ENCODE assay signal across 1 cellular context in genomic region chr5:177516601-177517568, GRCh38.
A peak's percentile ranks its signal among the peaks of the same experiment; 100 is the strongest.
TF ChIP-seq lines count a peak whose summit lies in the region.

DDX41 (minus strand) TSS chr5:177516961; CDS start chr5:177516945, 16 bp downstream.

TF ChIP-seq in HepG2, 621 proteins besides CTCF, POLR2A, EP300 and RAD21 (continued from another document and continues in another):
- TF ChIP-seq ZGPAT (CRISPR knock-in tag; IDR thresholded peaks at IDR 0.05), result peak; percentile 98
- TF ChIP-seq MLLT10 (CRISPR knock-in tag; IDR thresholded peaks at IDR 0.05), result no peak
- TF ChIP-seq REST (IDR thresholded peaks at IDR 0.05; ENCODE audit: borderline replicate concordance in 1 of 2, low read depth in 1 of 2, low read length in 2 of 2), result peak in 1 of 2 experiments; percentile 45; a peak in 2 of 4 replicates
- peak; percentile 80 for TF ChIP-seq ZNF691 (CRISPR knock-in tag; IDR thresholded peaks at IDR 0.05; ENCODE audit: borderline replicate concordance, low read depth)
- peak; percentile 89 for TF ChIP-seq PHF21A (CRISPR knock-in tag; IDR thresholded peaks at IDR 0.05)
- no peak for TF ChIP-seq GLMP (CRISPR knock-in tag; IDR thresholded peaks at IDR 0.05; ENCODE audit: borderline replicate concordance)
- TF ChIP-seq SAFB2 (CRISPR knock-in tag; IDR thresholded peaks at IDR 0.05; ENCODE audit: borderline replicate concordance, low read depth), result peak; percentile 38; the same call in 1 of the 2 replicates
- TF ChIP-seq NFRKB (IDR thresholded peaks at IDR 0.05), result no peak
- peak; percentile 26; the same call in 1 of the 2 replicates for TF ChIP-seq ZNF550 (CRISPR knock-in tag; IDR thresholded peaks at IDR 0.05; ENCODE audit: borderline replicate concordance)
- TF ChIP-seq HMG20A (CRISPR knock-in tag; IDR thresholded peaks at IDR 0.05; ENCODE audit: borderline replicate concordance), result no peak
- TF ChIP-seq ZNF33A (CRISPR knock-in tag; IDR thresholded peaks at IDR 0.05; ENCODE audit: borderline replicate concordance), result no peak
- peak; percentile 92 for TF ChIP-seq ZFX (CRISPR knock-in tag; IDR thresholded peaks at IDR 0.05; ENCODE audit: low read depth)
- TF ChIP-seq ZNF879 (CRISPR knock-in tag; IDR thresholded peaks at IDR 0.05), result no peak
- TF ChIP-seq ZNF264 (CRISPR knock-in tag; IDR thresholded peaks at IDR 0.05), result peak; percentile 35; the same call in 1 of the 2 replicates
- TF ChIP-seq ZKSCAN5 (CRISPR knock-in tag; IDR thresholded peaks at IDR 0.05), result no peak
- no peak for TF ChIP-seq NCOR1 (IDR thresholded peaks at IDR 0.05; ENCODE audit: borderline replicate concordance, low read length)
- TF ChIP-seq ZNF468 (CRISPR knock-in tag; IDR thresholded peaks at IDR 0.05), result no peak
- TF ChIP-seq MXD4 (CRISPR knock-in tag; IDR thresholded peaks at IDR 0.05), result peak; percentile 95
- peak; percentile 46; the same call in 1 of the 2 replicates for TF ChIP-seq NR2F6 (IDR thresholded peaks at IDR 0.05)
- peak; percentile 67; the same call in 1 of the 2 replicates for TF ChIP-seq NR2F6 (CRISPR knock-in tag; IDR thresholded peaks at IDR 0.05)
- peak; percentile 89 for TF ChIP-seq ZHX2 (IDR thresholded peaks at IDR 0.05; ENCODE audit: low read depth)
- TF ChIP-seq ZHX2 (CRISPR knock-in tag; IDR thresholded peaks at IDR 0.05; ENCODE audit: borderline replicate concordance), result 0 out of 2 replicates have a peak, but pooled peaks have one; percentile 19
- peak; percentile 81; the same call in 1 of the 2 replicates for TF ChIP-seq MIER2 (CRISPR knock-in tag; IDR thresholded peaks at IDR 0.05)
- TF ChIP-seq PITX1 (CRISPR knock-in tag; IDR thresholded peaks at IDR 0.05), result peak; percentile 62; the same call in 1 of the 2 replicates
- TF ChIP-seq PRMT3 (CRISPR knock-in tag; IDR thresholded peaks at IDR 0.05; ENCODE audit: borderline replicate concordance, low read depth), result no peak; the same call in 1 of the 2 replicates
- peak; percentile 70; the same call in 1 of the 2 replicates for TF ChIP-seq ZNF607 (CRISPR knock-in tag; IDR thresholded peaks at IDR 0.05; ENCODE audit: borderline replicate concordance)
- TF ChIP-seq POLR2AphosphoS5 (IDR thresholded peaks at IDR 0.05; ENCODE audit: low read depth, low read length), result peak; percentile 86
- peak; percentile 22; the same call in 1 of the 2 replicates for TF ChIP-seq STAG1 (CRISPR knock-in tag; IDR thresholded peaks at IDR 0.05)
- TF ChIP-seq RERE (CRISPR knock-in tag; IDR thresholded peaks at IDR 0.05; ENCODE audit: low read depth), result peak; percentile 54; the same call in 1 of the 2 replicates
- TF ChIP-seq ZBTB34 (CRISPR knock-in tag; IDR thresholded peaks at IDR 0.05), result no peak; the same call in 1 of the 2 replicates
- peak; percentile 94 for TF ChIP-seq ZBTB2 (CRISPR knock-in tag; IDR thresholded peaks at IDR 0.05; ENCODE audit: low read depth)
- no peak for TF ChIP-seq HNRNPUL1 (IDR thresholded peaks at IDR 0.05; ENCODE audit: low read depth, low read length)
- no peak for TF ChIP-seq ZNF558 (CRISPR knock-in tag; IDR thresholded peaks at IDR 0.05; ENCODE audit: borderline replicate concordance)
- TF ChIP-seq SOX5 (CRISPR knock-in tag; IDR thresholded peaks at IDR 0.05; ENCODE audit: borderline replicate concordance), result peak; percentile 55; the same call in 1 of the 2 replicates
- no peak for TF ChIP-seq ZNF17 (CRISPR knock-in tag; IDR thresholded peaks at IDR 0.05)
- TF ChIP-seq MTF2 (CRISPR knock-in tag; IDR thresholded peaks at IDR 0.05; ENCODE audit: borderline replicate concordance), result no peak
- peak; percentile 82 for TF ChIP-seq MXD1 (CRISPR knock-in tag; IDR thresholded peaks at IDR 0.05)
